ENCODE assay signal across 8 cellular contexts in genomic region chr12:69739287-69740191, GRCh38. TPM values are rescaled to one million over a fixed set of nuclear protein-coding genes. Genes with fewer than 3 reads are reported as not detected.
DNase-seq lines count a peak whose midpoint lies in the region; ATAC-seq lines count a peak whose summit lies in the region.

No MANE protein-coding gene starts in this region.

- ATAC-seq in GM19463 (IDR thresholded peaks at IDR 0.05; ENCODE audit: unreplicated experiment) = peak; percentile 37
- peak; percentile 22 for ATAC-seq in HG03575 (IDR thresholded peaks at IDR 0.05; ENCODE audit: extremely low read depth, insufficient number of reproducible peaks, low FRiP score, unreplicated experiment)

- H3K4me3 ChIP-seq in NT2/D1 (ENCODE audit: insufficient read length, low read depth) (peak overlapping the region; percentile 75), esophagus (ENCODE audit: low read depth in 1 of 2, low read length in 2 of 2) (peak overlapping the region; percentile 87), mucosa of rectum (ENCODE audit: low read length in 2 of 2) (peak overlapping the region; percentile 78 to 88)

- H3K4me1 ChIP-seq in NT2/D1 (ENCODE audit: insufficient read depth, insufficient read length) (no peaks in the 10 kb centered on the region), esophagus (ENCODE audit: control insufficient read depth in 2 of 2, insufficient read depth in 2 of 2, low read length in 1 of 2) (no peaks in the 10 kb centered on the region), mucosa of rectum (ENCODE audit: control insufficient read depth in 2 of 2, insufficient read depth in 2 of 2, low read length in 2 of 2) (peaks cover 10 to 12% of the 10 kb centered on the region in 2 donors)

- H3K9me3 ChIP-seq in NT2/D1 (ENCODE audit: insufficient read depth, low read length) (no peaks in the 10 kb centered on the region), esophagus (ENCODE audit: control insufficient read depth in 2 of 2, insufficient read depth in 1 of 2, low read depth in 1 of 2, low read length in 1 of 2) (no peaks in the 10 kb centered on the region), mucosa of rectum (ENCODE audit: control insufficient read depth in 2 of 2, low read length in 2 of 2) (no peaks in the 10 kb centered on the region)

- H3K27ac ChIP-seq in esophagus (ENCODE audit: low read depth in 2 of 2, low read length in 1 of 2) (peak overlapping the region; percentile 78 to 80), mucosa of rectum (ENCODE audit: low read depth in 2 of 2, low read length in 2 of 2) (peak overlapping the region; percentile 94 to 96)

- peak; percentile 59 for DNase-seq in CD1c-positive myeloid dendritic cell (ENCODE audit: extremely low spot score)
- DNase-seq in NT2/D1 (ENCODE audit: low read depth, low spot score) = peak; percentile 23
- DNase-seq in activated T-cell treated with anti-CD3 and anti-CD28 coated beads for 1 hour (ENCODE audit: low read depth) = peak; percentile 25
- DNase-seq in stimulated activated CD8-positive, alpha-beta memory T cell treated with anti-CD3 and anti-CD28 coated beads, Interleukin-4, amount 100 ng/mL, for 48 hours = peak; percentile 73

- H3K27me3 ChIP-seq in NT2/D1 (ENCODE audit: insufficient read depth, insufficient read length) = peaks cover 55% of the 10 kb centered on the region
- H3K27me3 ChIP-seq in esophagus (ENCODE audit: control insufficient read depth in 1 of 2, insufficient read depth in 2 of 2, low read length in 2 of 2) = no peaks in the 10 kb centered on the region
- H3K27me3 ChIP-seq in mucosa of rectum (ENCODE audit: control insufficient read depth in 2 of 2, insufficient read depth in 2 of 2, low read length in 2 of 2) = no peaks in the 10 kb centered on the region

- H3K36me3 ChIP-seq in NT2/D1 (ENCODE audit: insufficient read depth, insufficient read length, low read length) (no peaks in the 10 kb centered on the region), esophagus (ENCODE audit: control insufficient read depth in 2 of 2, insufficient read depth in 2 of 2, low read length in 1 of 2) (no peaks in the 10 kb centered on the region), mucosa of rectum (ENCODE audit: control insufficient read depth in 2 of 2, insufficient read depth in 2 of 2, low read length in 2 of 2) (no peaks in the 10 kb centered on the region)

- H3K9ac ChIP-seq in NT2/D1 (ENCODE audit: insufficient read length, low read depth) = peak overlapping the region; percentile 71
- H3K9ac ChIP-seq in mucosa of rectum (ENCODE audit: low read depth in 1 of 2, low read length in 2 of 2) = peak overlapping the region; percentile 88 to 90

- 0 to 1% methylated on average over 66 of the region's 66 CpGs for WGBS in esophagus, 2 donors

RNA-seq across cellular contexts. Expression of gene RAB3IP, which starts 0.9 kb away (rescaled TPM):
- polyA plus RNA-seq in esophagus = 10 to 100 TPM in 1 of 2 donors, 1 to 10 TPM in 1; 8.3 to 11.7 TPM

RNA-seq across cellular contexts. Expression of gene BEST3, which starts 40.4 kb away (rescaled TPM):
- polyA plus RNA-seq in esophagus = not detected

Comparison
In these comparisons a context has a peak if more than half of its experiments do, and no peak if none do; other contexts are left out.
1. Peak in every context shown above with its lines: DNase-seq, ATAC-seq, H3K4me3 ChIP-seq and H3K27ac ChIP-seq.
2. DNase-seq: peak in every context shown above with its lines; median percentile 73 in stimulated activated CD8-positive, alpha-beta memory T cell treated with anti-CD3 and anti-CD28 coated beads, Interleukin-4, amount 100 ng/mL, for 48 hours; 59 in CD1c-positive myeloid dendritic cell; 25 in activated T-cell treated with anti-CD3 and anti-CD28 coated beads for 1 hour; 23 in NT2/D1.